In the genomic region with DNA sequence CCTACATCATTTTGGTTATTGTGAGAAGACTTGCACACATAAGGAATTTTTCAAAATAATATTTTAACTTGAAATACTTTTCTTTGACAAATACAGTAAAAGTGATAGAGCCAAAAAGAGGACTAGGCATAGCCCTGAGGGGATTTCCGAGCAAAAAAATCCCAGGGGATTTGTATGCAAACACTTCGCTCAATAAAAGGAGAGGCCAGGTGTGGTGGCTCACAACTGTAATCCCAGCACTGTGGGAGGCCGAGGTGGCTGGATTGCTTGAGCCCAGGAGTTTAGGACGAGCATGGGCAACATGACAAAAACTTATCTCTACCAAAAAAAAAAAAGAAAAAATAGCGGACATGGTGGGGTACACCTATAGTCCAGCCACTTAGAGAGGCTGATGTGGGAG, we compare ENCODE assay signal across 18 cellular contexts.
A peak's percentile ranks its signal among the peaks of the same experiment; 100 is the strongest.
DNase-seq lines count a peak whose midpoint lies in the region; FAIRE-seq and TF ChIP-seq lines count a peak whose summit lies in the region.
"Had no signal": no experiment of that assay in that cellular context is flagged by ENCODE, and none has a peak within 500 bp of the region (broad histone marks: within the 10 kb centered on the region; RNA-seq: fewer than 3 reads in every experiment).

No MANE protein-coding gene starts in this region.

- H3K56ac ChIP-seq in H9 (ENCODE audit: insufficient read length, low read depth, low read length) (no peak overlapping the region), H1 (replicated peaks; ENCODE audit: insufficient read length, low read depth, low read length) (no peak overlapping the region), mesendoderm (ENCODE audit: low read length) (no peak overlapping the region)

- peaks cover 0 to 8% of the 10 kb centered on the region in 2 experiments; a peak in 3 of 4 replicates for H3K4me1 Mint-ChIP-seq in H9
- H3K4me1 Mint-ChIP-seq: CD14-positive monocyte; CD4-positive, alpha-beta memory T cell had no signal

- H3K79me2 ChIP-seq in H9 (ENCODE audit: insufficient read depth, low read length) (no peaks in the 10 kb centered on the region), H1 (ENCODE audit: control insufficient read depth in 1 of 2, insufficient read depth in 2 of 2, low read length in 2 of 2) (no peaks in the 10 kb centered on the region), mesendoderm (ENCODE audit: control insufficient read depth, insufficient read depth, low read length) (no peaks in the 10 kb centered on the region)

- H3K23ac ChIP-seq in H9 (ENCODE audit: insufficient read length, low read depth, low read length): no peak overlapping the region
- H3K23ac ChIP-seq in H1 (ENCODE audit: insufficient read length): no peak overlapping the region
- H3K23ac ChIP-seq in mesendoderm (ENCODE audit: low read length): no peak overlapping the region

- H3K27ac ChIP-seq in H9 (ENCODE audit: insufficient read length, low read depth, low read length) (no peak overlapping the region), H1 (ENCODE audit: low read depth, low read length) (no peak overlapping the region), mesendoderm (ENCODE audit: low read depth, low read length) (no peak overlapping the region), left ventricle myocardium inferior (replicated peaks) (no peak overlapping the region)
- H3K27ac ChIP-seq: BLaER1 had no signal

- H3K4me1 ChIP-seq in H9 (ENCODE audit: insufficient read depth, low read length) (no peaks in the 10 kb centered on the region), H1 (replicated peaks in 1 of 4; ENCODE audit: control insufficient read depth in 3 of 4, insufficient read depth in 4 of 4, low read length in 3 of 4) (peaks cover 0 to 3% (median 0%) of the 10 kb centered on the region in 4 experiments; a peak in 1 of 7 replicates), mesendoderm (ENCODE audit: control insufficient read depth, low read depth, low read length) (no peaks in the 10 kb centered on the region), left ventricle myocardium inferior (no peaks in the 10 kb centered on the region)
- H3K4me1 ChIP-seq: BLaER1 had no signal

- H3K4me3 Mint-ChIP-seq in H9: no peak overlapping the region
- H3K4me3 Mint-ChIP-seq: CD14-positive monocyte; CD4-positive, alpha-beta memory T cell had no signal

- H4K8ac ChIP-seq in H9 (replicated peaks; ENCODE audit: insufficient read length, low read depth, low read length) (no peak overlapping the region), H1 (ENCODE audit: extremely low read depth, insufficient read depth, low read length) (no peak overlapping the region), mesendoderm (ENCODE audit: low read depth, low read length) (no peak overlapping the region)

- DNase-seq in ELF-1 (ENCODE audit: low read depth, low spot score): peak; percentile 43
- DNase-seq in H9: peak; percentile 48
- DNase-seq in H1 (ENCODE audit: low read depth in 1 of 2, low spot score in 2 of 2): no peak
- peak; percentile 28 for DNase-seq in mesendoderm
- no peak for DNase-seq in NCI-H2029 treated with DMSO at 0.1 percent for 48 hours (lab: John Stamatoyannopoulos, UW)
- no peak for DNase-seq in NCI-H1048 (lab: John Stamatoyannopoulos, UW)
- DNase-seq in left ventricle myocardium inferior: no peak
- DNase-seq: 8988T; CD4-positive, alpha-beta memory T cell; DMS153; DMS79; GF-D8; GOT3; HCEC 1CT; IMR-90 had no signal

- H3K4me3 ChIP-seq in H1 (ENCODE audit: extremely low read depth in 1 of 4, insufficient read depth in 2 of 4, low read depth in 3 of 4, low read length in 4 of 4) (peak overlapping the region in 1 of 4 experiments; percentile 15; a peak in 1 of 8 replicates), mesendoderm (ENCODE audit: low read length) (no peak overlapping the region), left ventricle myocardium inferior (no peak overlapping the region)
- H3K4me3 ChIP-seq: BLaER1 had no signal

- H3K27ac Mint-ChIP-seq in H9: peak overlapping the region in 2 of 3 experiments; percentile 36 to 78; a peak in 2 of 7 replicates
- H3K27ac Mint-ChIP-seq: CD14-positive monocyte; CD4-positive, alpha-beta memory T cell had no signal

- no CpG with 5 or more reads among the region's 5 CpGs for WGBS in H9 (ENCODE audit: extremely low coverage, insufficient read length, low lambda C conversion rate)
- WGBS in H1 (ENCODE audit: extremely low coverage in 1 of 2, insufficient coverage in 1 of 2, insufficient read length in 1 of 2, insufficient replicate concordance in 2 of 2, low coverage in 1 of 2, low lambda C conversion rate in 2 of 2, missing lambda C conversion rate in 1 of 2), 2 experiments: 44% methylated on average over 4 of the region's 5 CpGs; no CpG with 5 or more reads in 1 of the 2 experiments
- no CpG with 5 or more reads among the region's 5 CpGs for WGBS in mesendoderm (ENCODE audit: extremely low coverage, insufficient coverage, low lambda C conversion rate)

- TF ChIP-seq RAD21 in H1 (IDR thresholded peaks at IDR 0.05 in 1 of 2, conservative IDR thresholded peaks at IDR 0.05 in 1 of 2; ENCODE audit: low read depth in 2 of 2, low read length in 2 of 2): no peak

- POLR2A ChIA-PET in H1 (lab: Charles Lee; ENCODE audit: partially characterized antibody): no interaction called here

- H2BK15ac ChIP-seq in H9 (ENCODE audit: low read depth, low read length) (no peak overlapping the region), H1 (ENCODE audit: low read length) (no peak overlapping the region), mesendoderm (replicated peaks; ENCODE audit: low read depth) (no peak overlapping the region)

- no peak for TF ChIP-seq POLR2A in H1 (IDR thresholded peaks at IDR 0.05; ENCODE audit: control extremely low read depth in 1 of 2, low read depth in 2 of 2, low read length in 2 of 2)

- H3K36me3 Mint-ChIP-seq in H9 (ENCODE audit: insufficient read depth in 1 of 3, low read depth in 3 of 3): no peaks in the 10 kb centered on the region
- H3K36me3 Mint-ChIP-seq: CD14-positive monocyte; CD4-positive, alpha-beta memory T cell had no signal

- no peak overlapping the region for H2BK120ac ChIP-seq in H9 (ENCODE audit: low read depth, low read length, poor library complexity, severe bottlenecking)
- no peak overlapping the region for H2BK120ac ChIP-seq in H1 (replicated peaks; ENCODE audit: low read depth, low read length)
- no peak overlapping the region for H2BK120ac ChIP-seq in mesendoderm (ENCODE audit: low read depth, low read length)

- no peak overlapping the region for H3K14ac ChIP-seq in H9 (ENCODE audit: insufficient read depth, low read length)
- no peak overlapping the region for H3K14ac ChIP-seq in H1 (ENCODE audit: insufficient read length)

- intact Hi-C loops in left ventricle myocardium inferior (cut with micrococcal nuclease): no loop called here

- no peaks in the 10 kb centered on the region for H3K27me3 ChIP-seq in H9 (ENCODE audit: insufficient read depth, low read length)
- H3K27me3 ChIP-seq in H1 (replicated peaks in 1 of 4; ENCODE audit: control insufficient read depth in 3 of 4, extremely low read depth in 1 of 4, insufficient read depth in 3 of 4, low read length in 3 of 4): no peaks in the 10 kb centered on the region
- no peaks in the 10 kb centered on the region for H3K27me3 ChIP-seq in mesendoderm (ENCODE audit: insufficient read depth, low read length, poor library complexity)
- no peaks in the 10 kb centered on the region for H3K27me3 ChIP-seq in left ventricle myocardium inferior (ENCODE audit: low read depth)
- H3K27me3 ChIP-seq: BLaER1 had no signal

- H4K20me1 ChIP-seq in H9 (ENCODE audit: control insufficient read depth, insufficient read depth, insufficient read length): no peaks in the 10 kb centered on the region
- H4K20me1 ChIP-seq in H1 (replicated peaks in 1 of 2; ENCODE audit: control insufficient read depth in 1 of 2, insufficient read depth in 2 of 2, low read length in 2 of 2): no peaks in the 10 kb centered on the region
- H4K20me1 ChIP-seq: BLaER1 had no signal

- H3K18ac ChIP-seq in H9 (ENCODE audit: insufficient read length, low read depth, low read length) (no peak overlapping the region), H1 (ENCODE audit: extremely low read depth, low read length) (no peak overlapping the region), mesendoderm (ENCODE audit: low read length) (no peak overlapping the region)

- H4K91ac ChIP-seq in H9 (ENCODE audit: insufficient read length, low read depth, low read length) (no peak overlapping the region), H1 (replicated peaks; ENCODE audit: insufficient read length, low read length) (no peak overlapping the region)

- H3K4ac ChIP-seq in H9 (ENCODE audit: low read depth, low read length) (no peak overlapping the region), H1 (replicated peaks; ENCODE audit: insufficient read length, low read depth, low read length) (no peak overlapping the region), mesendoderm (ENCODE audit: low read depth, low read length) (no peak overlapping the region)

- H2BK20ac ChIP-seq in H9 (ENCODE audit: low read depth, low read length, poor library complexity, severe bottlenecking) (no peak overlapping the region), H1 (ENCODE audit: low read length) (no peak overlapping the region)

- H4K5ac ChIP-seq in H9 (ENCODE audit: insufficient read length, low read depth, low read length) (no peak overlapping the region), H1 (ENCODE audit: insufficient read length, low read depth, low read length) (no peak overlapping the region), mesendoderm (ENCODE audit: low read length) (no peak overlapping the region)

- H2BK5ac ChIP-seq in H9 (ENCODE audit: insufficient read length, low read length): no peak overlapping the region
- H2BK5ac ChIP-seq in H1 (ENCODE audit: low read depth, low read length): no peak overlapping the region
- no peak overlapping the region for H2BK5ac ChIP-seq in mesendoderm (ENCODE audit: low read length)

- H3K36me3 ChIP-seq in H1 (ENCODE audit: control insufficient read depth in 2 of 4, insufficient read depth in 4 of 4, low read length in 3 of 4) (no peaks in the 10 kb centered on the region), mesendoderm (ENCODE audit: control insufficient read depth, insufficient read depth, low read length) (no peaks in the 10 kb centered on the region), left ventricle myocardium inferior (no peaks in the 10 kb centered on the region)
- H3K36me3 ChIP-seq: BLaER1 had no signal

- H3K23me2 ChIP-seq in H9 (ENCODE audit: insufficient read length, low read depth, low read length, poor library complexity, severe bottlenecking): no peaks in the 10 kb centered on the region
- H3K23me2 ChIP-seq in H1 (ENCODE audit: low read depth, low read length): no peaks in the 10 kb centered on the region

- H2AFZ ChIP-seq in H9 (ENCODE audit: low read length): no peak overlapping the region
- no peak overlapping the region for H2AFZ ChIP-seq in H1 (ENCODE audit: low read length)

- TF ChIP-seq CTCF in H9 (conservative IDR thresholded peaks at IDR 0.05) (no peak), H1 (IDR thresholded peaks at IDR 0.05; ENCODE audit: control extremely low read depth in 1 of 3, insufficient read depth in 1 of 3, low read depth in 1 of 3, low read length in 3 of 3) (no peak), left ventricle myocardium inferior (IDR thresholded peaks at IDR 0.05; ENCODE audit: borderline replicate concordance) (no peak)

- H3K4me2 ChIP-seq in H9 (ENCODE audit: insufficient read depth, insufficient read length, low read length) (no peak overlapping the region), H1 (ENCODE audit: insufficient read depth in 1 of 2, low read depth in 2 of 2, low read length in 2 of 2) (no peak overlapping the region), mesendoderm (ENCODE audit: low read length) (no peak overlapping the region)
- H3K4me2 ChIP-seq: BLaER1 had no signal

- H2AK5ac ChIP-seq in H9 (ENCODE audit: insufficient read length, low read length) (no peak overlapping the region), H1 (ENCODE audit: low read depth, low read length) (no peak overlapping the region), mesendoderm (ENCODE audit: low read length) (no peak overlapping the region)

- no peak for TF ChIP-seq EP300 in H1 (IDR thresholded peaks at IDR 0.05; ENCODE audit: borderline replicate concordance in 1 of 2, low read depth in 2 of 2, low read length in 2 of 2)

- no peaks in the 10 kb centered on the region for H3K9me3 ChIP-seq in H9 (ENCODE audit: control insufficient read depth, low read depth, low read length)
- no peaks in the 10 kb centered on the region for H3K9me3 ChIP-seq in H1 (ENCODE audit: insufficient read depth in 2 of 2, low read depth in 1 of 2, low read length in 1 of 2)
- no peaks in the 10 kb centered on the region for H3K9me3 ChIP-seq in left ventricle myocardium inferior (replicated peaks)
- H3K9me3 ChIP-seq: BLaER1 had no signal

- H3K27me3 Mint-ChIP-seq in H9 (ENCODE audit: low read depth): no peaks in the 10 kb centered on the region
- H3K27me3 Mint-ChIP-seq: CD4-positive, alpha-beta memory T cell had no signal

- H2BK12ac ChIP-seq in H9 (ENCODE audit: insufficient read length, low read depth, low read length) (no peak overlapping the region), H1 (ENCODE audit: low read depth, low read length) (no peak overlapping the region)

- FAIRE-seq in H1 (lab: Jason Lieb, UNC): no peak
- FAIRE-seq: HTR-8/SVneo had no signal

- no peak overlapping the region for H3T11ph ChIP-seq in H9 (ENCODE audit: low read length)

- no peaks in the 10 kb centered on the region for H3K79me1 ChIP-seq in H9 (ENCODE audit: insufficient read depth, low read depth, low read length, poor library complexity, severe bottlenecking)
- no peaks in the 10 kb centered on the region for H3K79me1 ChIP-seq in H1 (ENCODE audit: low read depth, low read length)
- H3K79me1 ChIP-seq in mesendoderm (ENCODE audit: low read length): no peaks in the 10 kb centered on the region

- H3K9ac ChIP-seq in H9 (ENCODE audit: extremely low read depth, insufficient read length, low read length): no peak overlapping the region
- H3K9ac ChIP-seq in H1 (replicated peaks in 1 of 4; ENCODE audit: extremely low read depth in 1 of 4, low read depth in 3 of 4, low read length in 3 of 4): no peak overlapping the region
- H3K9ac ChIP-seq in mesendoderm (ENCODE audit: low read length): no peak overlapping the region
- H3K9ac ChIP-seq: BLaER1 had no signal

- CTCF ChIA-PET in H1 (lab: Charles Lee; ENCODE audit: partially characterized antibody): no interaction called here

- H3K9me3 Mint-ChIP-seq in H9: no peaks in the 10 kb centered on the region

Comparison
In these comparisons a context has a peak if more than half of its experiments do, and no peak if none do; other contexts are left out.
1. DNase-seq: peak in ELF-1 (single experiment), H9 (single experiment) and mesendoderm (single experiment); none in H1 (0 of 2), NCI-H2029 treated with DMSO at 0.1 percent for 48 hours (single experiment), NCI-H1048 (single experiment) and left ventricle myocardium inferior (single experiment).